8 cellular contexts compared by ENCODE assay signal in genomic region chr4:8427761-8428287, GRCh38. TPM values are rescaled to one million over a fixed set of nuclear protein-coding genes. Genes with fewer than 3 reads are reported as not detected.
DNase-seq lines count a peak whose midpoint lies in the region; ATAC-seq, FAIRE-seq and TF ChIP-seq lines count a peak whose summit lies in the region.

No MANE protein-coding gene starts in this region.

- no peak for FAIRE-seq in K562 (lab: Jason Lieb, UNC)

- H3K4me3 ChIP-seq in NB4 (ENCODE audit: low read depth, low read length): peak overlapping the region; percentile 84
- peak overlapping the region; percentile 70 for H3K4me3 ChIP-seq in K562

- WGBS in K562 (ENCODE audit: insufficient coverage, low coverage, missing lambda C conversion rate): 3% methylated on average over 10 of the region's 21 CpGs

- no peak for TF ChIP-seq POLR2A in NB4 (IDR thresholded peaks at IDR 0.05; ENCODE audit: extremely low read depth, insufficient read length)
- TF ChIP-seq POLR2A in K562 (conservative IDR thresholded peaks at IDR 0.05): no peak

- no peak for TF ChIP-seq RAD21 in K562 (CRISPR knock-in tag; conservative IDR thresholded peaks at IDR 0.05 in 1 of 2, IDR thresholded peaks at IDR 0.05 in 1 of 2)

- no peaks in the 10 kb centered on the region for H3K36me3 ChIP-seq in K562 (ENCODE audit: control insufficient read depth, insufficient read depth, low read length)

- H3K79me2 ChIP-seq in K562 (ENCODE audit: control insufficient read depth, insufficient read depth, low read length): no peaks in the 10 kb centered on the region

- peaks cover 31% of the 10 kb centered on the region for H3K4me1 Mint-ChIP-seq in activated naive CD4-positive, alpha-beta T cell treated with anti-CD3 and anti-CD28 coated beads, Interleukin-2, amount 50 U/mL, for 24 hours
- H3K4me1 Mint-ChIP-seq in stimulated activated effector memory CD8-positive, alpha-beta T cell treated with anti-CD3 and anti-CD28 coated beads, Interleukin-12 subunit alpha, Interleukin-12 subunit beta, amount 100 ng/mL, for 72 hours: peaks cover 42% of the 10 kb centered on the region

- no peaks in the 10 kb centered on the region for H3K27me3 Mint-ChIP-seq in activated naive CD4-positive, alpha-beta T cell treated with anti-CD3 and anti-CD28 coated beads, Interleukin-2, amount 50 U/mL, for 24 hours

- in situ Hi-C loops in K562 (cut with MboI): no loop called here

- H2AFZ ChIP-seq in K562 (ENCODE audit: low read depth, low read length): peak overlapping the region; percentile 88

- peak overlapping the region; percentile 91 for H3K4me2 ChIP-seq in K562 (ENCODE audit: insufficient read depth, low read length)

- ATAC-seq in HG02759 (IDR thresholded peaks at IDR 0.05; ENCODE audit: unreplicated experiment): peak; percentile 53
- ATAC-seq in K562: peak; percentile 22
- ATAC-seq in stimulated activated effector memory CD8-positive, alpha-beta T cell treated with anti-CD3 and anti-CD28 coated beads, Interleukin-12 subunit alpha, Interleukin-12 subunit beta, amount 100 ng/mL, for 72 hours: peak; percentile 72

- peak overlapping the region; percentile 88 for H3K27ac Mint-ChIP-seq in activated naive CD4-positive, alpha-beta T cell treated with anti-CD3 and anti-CD28 coated beads, Interleukin-2, amount 50 U/mL, for 24 hours
- H3K27ac Mint-ChIP-seq in stimulated activated effector memory CD8-positive, alpha-beta T cell treated with anti-CD3 and anti-CD28 coated beads, Interleukin-12 subunit alpha, Interleukin-12 subunit beta, amount 100 ng/mL, for 72 hours: peak overlapping the region; percentile 97

- H3K9ac ChIP-seq in K562 (ENCODE audit: insufficient read depth in 1 of 2, low read depth in 2 of 2, low read length in 2 of 2): peak overlapping the region; percentile 56 to 93

- no peaks in the 10 kb centered on the region for H3K36me3 Mint-ChIP-seq in activated naive CD4-positive, alpha-beta T cell treated with anti-CD3 and anti-CD28 coated beads, Interleukin-2, amount 50 U/mL, for 24 hours
- peaks cover 18% of the 10 kb centered on the region for H3K36me3 Mint-ChIP-seq in stimulated activated effector memory CD8-positive, alpha-beta T cell treated with anti-CD3 and anti-CD28 coated beads, Interleukin-12 subunit alpha, Interleukin-12 subunit beta, amount 100 ng/mL, for 72 hours

- intact Hi-C loops in K562 (cut with micrococcal nuclease): no loop called here

- peaks cover 3% of the 10 kb centered on the region for H3K9me1 ChIP-seq in K562 (ENCODE audit: control insufficient read depth, insufficient read depth, low read length)

- peaks cover 10% of the 10 kb centered on the region for H4K20me1 ChIP-seq in K562 (replicated peaks; ENCODE audit: control insufficient read depth, insufficient read depth, low read length)

- no TSS peak for BruUV-seq in K562 (replicated peaks; lab: Mats Ljungman, UMichigan)

- no peaks in the 10 kb centered on the region for H3K27me3 ChIP-seq in K562 (ENCODE audit: control insufficient read depth in 2 of 2, insufficient read depth in 2 of 2, low read length in 2 of 2)

- H3K4me3 Mint-ChIP-seq in activated naive CD4-positive, alpha-beta T cell treated with anti-CD3 and anti-CD28 coated beads, Interleukin-2, amount 50 U/mL, for 24 hours: peak overlapping the region; percentile 95
- peak overlapping the region; percentile 87 for H3K4me3 Mint-ChIP-seq in stimulated activated effector memory CD8-positive, alpha-beta T cell treated with anti-CD3 and anti-CD28 coated beads, Interleukin-12 subunit alpha, Interleukin-12 subunit beta, amount 100 ng/mL, for 72 hours

- no peak for DNase-seq in activated naive CD4-positive, alpha-beta T cell treated with Interleukin-2 at 50 U/mL for 16 hours
- peak; percentile 76 for DNase-seq in NB4 (ENCODE audit: low read depth)
- peak in 1 of 4 experiments; percentile 21 for DNase-seq in K562 (ENCODE audit: extremely low read depth in 1 of 4, low spot score in 3 of 4)
- DNase-seq in inferior parietal cortex (ENCODE audit: extremely low spot score): peak; percentile 13
- no peak for DNase-seq in stimulated activated effector memory CD8-positive, alpha-beta T cell treated with anti-CD3 and anti-CD28 coated beads, Interleukin-12 subunit alpha, Interleukin-12 subunit beta, amount 100 ng/mL, for 72 hours (ENCODE audit: low spot score in 2 of 2)
- no peak for DNase-seq in putamen (ENCODE audit: low spot score)

- POLR2A ChIA-PET in K562 (lab: Yijun Ruan, JAX): interaction anchor here (0.6 to 1.7 kb wide), 8 partner anchors 9 to 299 kb away, joined by 3 to 11 read pairs (median 4); partner anchors contain the start of genes ACOX3 and TRMT44

- H3K27ac ChIP-seq in K562 (ENCODE audit: extremely low read depth, low read depth, low read length): no peak overlapping the region

- no peaks in the 10 kb centered on the region for H3K9me3 ChIP-seq in K562 (replicated peaks; ENCODE audit: control insufficient read depth, insufficient read depth, low read depth, low read length)

- H3K9me3 Mint-ChIP-seq in activated naive CD4-positive, alpha-beta T cell treated with anti-CD3 and anti-CD28 coated beads, Interleukin-2, amount 50 U/mL, for 24 hours: no peaks in the 10 kb centered on the region
- no peaks in the 10 kb centered on the region for H3K9me3 Mint-ChIP-seq in stimulated activated effector memory CD8-positive, alpha-beta T cell treated with anti-CD3 and anti-CD28 coated beads, Interleukin-12 subunit alpha, Interleukin-12 subunit beta, amount 100 ng/mL, for 72 hours

- TF ChIP-seq EP300 in K562 (IDR thresholded peaks at IDR 0.05; ENCODE audit: low read length): no peak

- CTCF ChIA-PET in K562 (lab: Yijun Ruan, JAX; ENCODE audit: low intra/inter-chr PET ratio): no interaction called here

- peaks cover 2 to 19% of the 10 kb centered on the region in 2 experiments; a peak in 3 of 5 replicates for H3K4me1 ChIP-seq in K562 (replicated peaks in 1 of 2; ENCODE audit: control insufficient read depth in 2 of 2, insufficient read depth in 2 of 2, low read length in 2 of 2)

- TF ChIP-seq CTCF in NB4 (IDR thresholded peaks at IDR 0.05; ENCODE audit: low read depth, low read length) (no peak), K562 (IDR thresholded peaks at IDR 0.05 in 2 of 3, conservative IDR thresholded peaks at IDR 0.05 in 1 of 3; ENCODE audit: insufficient read depth in 2 of 3, low read depth in 1 of 3, low read length in 3 of 3) (no peak)

TF ChIP-seq in K562, 482 proteins besides CTCF, POLR2A, EP300 and RAD21:
- no peak for TF ChIP-seq IRF9 (tag; IDR thresholded peaks at IDR 0.05)
- TF ChIP-seq SRF (CRISPR knock-in tag; IDR thresholded peaks at IDR 0.05): peak in 1 of 2 experiments; percentile 31; a peak in 1 of 4 replicates
- no peak for TF ChIP-seq CREB1 (IDR thresholded peaks at IDR 0.05)
- no peak for TF ChIP-seq CREB1 (CRISPR knock-in tag; IDR thresholded peaks at IDR 0.05)
- 0 out of 2 replicates have a peak, but pooled peaks have one; percentile 60 for TF ChIP-seq SPI1 (IDR thresholded peaks at IDR 0.05; ENCODE audit: borderline replicate concordance, low read depth, low read length)
- 0 out of 2 replicates have a peak, but pooled peaks have one; percentile 38 for TF ChIP-seq ZNF584 (CRISPR knock-in tag; IDR thresholded peaks at IDR 0.05; ENCODE audit: low read depth)

RNA-seq across cellular contexts. Expression of gene ACOX3, which starts 12.7 kb away (rescaled TPM):
- 8.4 and 18.6 TPM in 2 replicates for total RNA-seq in K562 (2011; cell fraction: chromatin; rRNA removed; ENCODE audit: low replicate concordance)
- 5.9 and 8.7 TPM in 2 replicates for total RNA-seq in K562 (2011; cell fraction: nucleolus; rRNA removed)
- total RNA-seq in K562 (2011; cell fraction: nucleoplasm; rRNA removed): 5.9 and 9.8 TPM in 2 replicates
- total RNA-seq in K562 (2014; rRNA removed): 4.9 and 5.1 TPM in 2 replicates
- 3.7 and 3.8 TPM in 2 replicates for total RNA-seq in K562 (2014; rRNA removed; fragmentation: Illumina TruSeq; extraction: Trizol)
- 3.8 and 4.6 TPM in 2 replicates for total RNA-seq in K562 (2015; rRNA removed; fragmentation: Illumina TruSeq; extraction: Trizol)
- 5.9 and 7.3 TPM in 2 replicates for total RNA-seq in K562 (2021)
- 2.3 and 2.9 TPM in 2 replicates for polyA plus RNA-seq in K562 (2011; rRNA removed)
- 2.6 and 3.3 TPM in 2 replicates for polyA plus RNA-seq in K562 (2011; cell fraction: cytosol; rRNA removed)
- 6.1 and 6.5 TPM in 2 replicates for polyA plus RNA-seq in K562 (2011; cell fraction: nucleus; rRNA removed)
- 5.1 and 9.2 TPM in 2 replicates for polyA plus RNA-seq in K562 (2012)
- polyA plus RNA-seq in K562 (2014; fragmentation: Illumina TruSeq; extraction: Trizol): 4.0 and 4.4 TPM in 2 replicates
- 1 to 10 TPM in 1 of 2 experiments, under 1 TPM in 1; 0.68 to 1.0 TPM for polyA plus RNA-seq in K562 (2014; fragmentation: Nextera tagmentation; extraction: Ambion mirVana)
- polyA plus RNA-seq in K562 (2014; rRNA removed): 3.0 and 4.9 TPM in 2 replicates
- 3.9 and 5.0 TPM in 2 replicates for polyA minus RNA-seq in K562 (2011; rRNA and poly(A)+ RNA removed)
- 1.5 and 4.6 TPM in 2 replicates for polyA minus RNA-seq in K562 (2011; cell fraction: cytosol; rRNA and poly(A)+ RNA removed)
- 3.5 and 4.8 TPM in 2 replicates for polyA minus RNA-seq in K562 (2011; cell fraction: nucleus; rRNA and poly(A)+ RNA removed)

RNA-seq across cellular contexts. Expression of gene TRMT44, which starts 12.8 kb away (rescaled TPM):
- 60.3 and 88.6 TPM in 2 replicates for total RNA-seq in K562 (2011; cell fraction: chromatin; rRNA removed; ENCODE audit: low replicate concordance)
- 53.0 and 57.5 TPM in 2 replicates for total RNA-seq in K562 (2011; cell fraction: nucleolus; rRNA removed)
- 31.6 and 38.6 TPM in 2 replicates for total RNA-seq in K562 (2011; cell fraction: nucleoplasm; rRNA removed)
- total RNA-seq in K562 (2014; rRNA removed): 14.1 and 15.6 TPM in 2 replicates
- 8.6 and 10.0 TPM in 2 replicates for total RNA-seq in K562 (2014; rRNA removed; fragmentation: Illumina TruSeq; extraction: Trizol)
- 10.2 and 10.3 TPM in 2 replicates for total RNA-seq in K562 (2015; rRNA removed; fragmentation: Illumina TruSeq; extraction: Trizol)
- total RNA-seq in K562 (2021): 17.3 and 18.6 TPM in 2 replicates
- 8.9 and 9.6 TPM in 2 replicates for polyA plus RNA-seq in K562 (2011; rRNA removed)
- 5.5 and 9.9 TPM in 2 replicates for polyA plus RNA-seq in K562 (2011; cell fraction: cytosol; rRNA removed)
- polyA plus RNA-seq in K562 (2011; cell fraction: nucleus; rRNA removed): 32.2 and 44.8 TPM in 2 replicates
- 8.3 and 13.2 TPM in 2 replicates for polyA plus RNA-seq in K562 (2012)
- polyA plus RNA-seq in K562 (2014; fragmentation: Illumina TruSeq; extraction: Trizol): 7.8 and 8.7 TPM in 2 replicates
- 1 to 10 TPM; 1.2 to 2.1 TPM for polyA plus RNA-seq in K562 (2014; fragmentation: Nextera tagmentation; extraction: Ambion mirVana)
- 12.5 and 13.2 TPM in 2 replicates for polyA plus RNA-seq in K562 (2014; rRNA removed)
- polyA minus RNA-seq in K562 (2011; rRNA and poly(A)+ RNA removed): 14.7 and 16.1 TPM in 2 replicates
- 6.1 and 11.1 TPM in 2 replicates for polyA minus RNA-seq in K562 (2011; cell fraction: cytosol; rRNA and poly(A)+ RNA removed)
- 35.5 and 48.8 TPM in 2 replicates for polyA minus RNA-seq in K562 (2011; cell fraction: nucleus; rRNA and poly(A)+ RNA removed)

Comparison
In these comparisons a context has a peak if more than half of its experiments do, and no peak if none do; other contexts are left out.
1. DNase-seq: peak in NB4 (single experiment) and inferior parietal cortex (single experiment); none in activated naive CD4-positive, alpha-beta T cell treated with Interleukin-2 at 50 U/mL for 16 hours (single experiment), stimulated activated effector memory CD8-positive, alpha-beta T cell treated with anti-CD3 and anti-CD28 coated beads, Interleukin-12 subunit alpha, Interleukin-12 subunit beta, amount 100 ng/mL, for 72 hours (0 of 2) and putamen (single experiment).
2. ATAC-seq: peak in every context shown above with its lines; median percentile 72 in stimulated activated effector memory CD8-positive, alpha-beta T cell treated with anti-CD3 and anti-CD28 coated beads, Interleukin-12 subunit alpha, Interleukin-12 subunit beta, amount 100 ng/mL, for 72 hours; 53 in HG02759; 22 in K562.